ENCODE assay signal across 24 cellular contexts in genomic region chr5:6962256-6962655, GRCh38.
DNase-seq lines count a peak whose midpoint lies in the region; ATAC-seq and TF ChIP-seq lines count a peak whose summit lies in the region.
"Had no signal": no experiment of that assay in that cellular context is flagged by ENCODE, and none has a peak within 500 bp of the region (broad histone marks: within the 10 kb centered on the region; RNA-seq: fewer than 3 reads in every experiment).

No MANE protein-coding gene starts in this region.

- CTCF ChIA-PET in activated CD8-positive, alpha-beta T cell treated with anti-CD3 and anti-CD28 coated beads for 36 hours (lab: Charles Lee), result no interaction called here
- CTCF ChIA-PET in activated CD8-positive, alpha-beta T cell treated with anti-CD3 and anti-CD28 coated beads, Interleukin-2, amount 10 ng/mL, durations not matched to agents 7 days and 5 days (lab: Charles Lee), result no interaction called here
- CTCF ChIA-PET in naive thymus-derived CD4-positive, alpha-beta T cell (lab: Charles Lee), result no interaction called here

- no peaks in the 10 kb centered on the region for H3K27me3 Mint-ChIP-seq in activated CD8-positive, alpha-beta T cell treated with anti-CD3 and anti-CD28 coated beads for 36 hours
- no peaks in the 10 kb centered on the region for H3K27me3 Mint-ChIP-seq in activated CD8-positive, alpha-beta T cell treated with anti-CD3 and anti-CD28 coated beads, Interleukin-2, amount 10 ng/mL, durations not matched to agents 7 days and 5 days (ENCODE audit: low read depth)
- H3K27me3 Mint-ChIP-seq in naive thymus-derived CD4-positive, alpha-beta T cell, result peaks cover 0 to 18% (median 6%) of the 10 kb centered on the region in 5 donors
- H3K27me3 Mint-ChIP-seq: activated naive CD4-positive, alpha-beta T cell treated with anti-CD3 and anti-CD28 coated beads, Interleukin-2, amount 10 ng/mL, durations not matched to agents 7 days and 5 days; IgD-negative memory B cell; natural killer cell treated with Interleukin-12 subunit alpha and Interleukin-12 subunit beta and Interleukin-15 and Interleukin-18, amount 100 ng/mL, for 72 hours; stimulated activated naive B cell treated with anti-CD40 and anti-IgM and Interleukin-4, amounts not matched to agents 10 μg/mL and 1 μg/mL and 100 μg/mL, for 72 hours; T-helper 17 cell had no signal

- H3K36me3 Mint-ChIP-seq in activated CD8-positive, alpha-beta T cell treated with anti-CD3 and anti-CD28 coated beads for 36 hours (ENCODE audit: low read depth), result no peaks in the 10 kb centered on the region
- no peaks in the 10 kb centered on the region for H3K36me3 Mint-ChIP-seq in activated CD8-positive, alpha-beta T cell treated with anti-CD3 and anti-CD28 coated beads, Interleukin-2, amount 10 ng/mL, durations not matched to agents 7 days and 5 days (ENCODE audit: low read depth)
- H3K36me3 Mint-ChIP-seq in naive thymus-derived CD4-positive, alpha-beta T cell, result peaks cover 0 to 9% (median 0%) of the 10 kb centered on the region in 5 donors
- H3K36me3 Mint-ChIP-seq: activated naive CD4-positive, alpha-beta T cell treated with anti-CD3 and anti-CD28 coated beads, Interleukin-2, amount 10 ng/mL, durations not matched to agents 7 days and 5 days; IgD-negative memory B cell; immature natural killer cell; natural killer cell treated with Interleukin-12 subunit alpha and Interleukin-12 subunit beta and Interleukin-15 and Interleukin-18, amount 100 ng/mL, for 72 hours; stimulated activated naive B cell treated with anti-CD40 and anti-IgM and Interleukin-4, amounts not matched to agents 10 μg/mL and 1 μg/mL and 100 μg/mL, for 72 hours had no signal

- H3K4me1 Mint-ChIP-seq in activated CD8-positive, alpha-beta T cell treated with anti-CD3 and anti-CD28 coated beads for 36 hours (ENCODE audit: low read depth), result no peaks in the 10 kb centered on the region
- no peaks in the 10 kb centered on the region for H3K4me1 Mint-ChIP-seq in activated CD8-positive, alpha-beta T cell treated with anti-CD3 and anti-CD28 coated beads, Interleukin-2, amount 10 ng/mL, durations not matched to agents 7 days and 5 days (ENCODE audit: low read depth)
- H3K4me1 Mint-ChIP-seq in naive thymus-derived CD4-positive, alpha-beta T cell, result no peaks in the 10 kb centered on the region
- H3K4me1 Mint-ChIP-seq: activated naive CD4-positive, alpha-beta T cell treated with anti-CD3 and anti-CD28 coated beads, Interleukin-2, amount 10 ng/mL, durations not matched to agents 7 days and 5 days; IgD-negative memory B cell; immature natural killer cell; stimulated activated naive B cell treated with anti-CD40 and anti-IgM and Interleukin-4, amounts not matched to agents 10 μg/mL and 1 μg/mL and 100 μg/mL, for 72 hours; T-helper 17 cell had no signal

- POLR2A ChIA-PET in activated CD8-positive, alpha-beta T cell treated with anti-CD3 and anti-CD28 coated beads for 36 hours (lab: Charles Lee), result no interaction called here
- POLR2A ChIA-PET in activated CD8-positive, alpha-beta T cell treated with anti-CD3 and anti-CD28 coated beads, Interleukin-2, amount 10 ng/mL, durations not matched to agents 7 days and 5 days (lab: Charles Lee), result no interaction called here
- POLR2A ChIA-PET in naive thymus-derived CD4-positive, alpha-beta T cell (lab: Charles Lee), result no interaction called here

- no peak for TF ChIP-seq POLR2A in esophagus muscularis mucosa (IDR thresholded peaks at IDR 0.05; ENCODE audit: low read depth)

- H3K27ac ChIP-seq in esophagus muscularis mucosa (replicated peaks in 1 of 4) (no peak overlapping the region), hepatocyte (no peak overlapping the region)
- no peak overlapping the region for H3K27ac ChIP-seq in naive thymus-derived CD4-positive, alpha-beta T cell (ENCODE audit: low read depth, low read length)
- H3K27ac ChIP-seq: breast epithelium, foreskin keratinocyte, uterus had no signal

- H3K4me3 ChIP-seq in esophagus muscularis mucosa (no peak overlapping the region), hepatocyte (no peak overlapping the region)
- H3K4me3 ChIP-seq in naive thymus-derived CD4-positive, alpha-beta T cell (ENCODE audit: low read length), result no peak overlapping the region
- H3K4me3 ChIP-seq: breast epithelium, uterus had no signal

- H2AFZ ChIP-seq in hepatocyte, result no peak overlapping the region

- H3K4me1 ChIP-seq in esophagus muscularis mucosa (no peaks in the 10 kb centered on the region), hepatocyte (ENCODE audit: insufficient read depth) (no peaks in the 10 kb centered on the region)
- no peaks in the 10 kb centered on the region for H3K4me1 ChIP-seq in naive thymus-derived CD4-positive, alpha-beta T cell (ENCODE audit: control insufficient read depth in 2 of 2, insufficient read depth in 2 of 2, low read length in 2 of 2)
- H3K4me1 ChIP-seq: breast epithelium, foreskin keratinocyte, uterus had no signal

- H3K36me3 ChIP-seq in esophagus muscularis mucosa, result no peaks in the 10 kb centered on the region
- H3K36me3 ChIP-seq in hepatocyte (replicated peaks; ENCODE audit: insufficient read depth, low read depth), result no peaks in the 10 kb centered on the region
- no peaks in the 10 kb centered on the region for H3K36me3 ChIP-seq in naive thymus-derived CD4-positive, alpha-beta T cell (ENCODE audit: control insufficient read depth in 2 of 3, insufficient read depth in 3 of 3, low read length in 3 of 3)
- H3K36me3 ChIP-seq: breast epithelium, uterus had no signal

- no peak for TF ChIP-seq EP300 in esophagus muscularis mucosa (IDR thresholded peaks at IDR 0.05)

- DNase-seq in activated CD8-positive, alpha-beta T cell treated with anti-CD3 and anti-CD28 coated beads for 36 hours, result peak; percentile 2
- no peak for DNase-seq in activated CD8-positive, alpha-beta T cell treated with anti-CD3 and anti-CD28 coated beads, Interleukin-2, amount 10 ng/mL, durations not matched to agents 7 days and 5 days
- DNase-seq in NCI-H524 (lab: John Stamatoyannopoulos, UW) (peak; percentile 50 to 80), esophagus muscularis mucosa (ENCODE audit: extremely low spot score) (peak; percentile 80), NCI-H1436 treated with DMSO at 0.1 percent for 48 hours (lab: John Stamatoyannopoulos, UW) (no peak), hepatocyte (ENCODE audit: low spot score) (no peak)
- DNase-seq in naive thymus-derived CD4-positive, alpha-beta T cell, result no peak
- DNase-seq: activated naive CD4-positive, alpha-beta T cell treated with anti-CD3 and anti-CD28 coated beads, Interleukin-2, amount 10 ng/mL, durations not matched to agents 7 days and 5 days; amniotic stem cell; effector CD8-positive, alpha-beta T cell; erythroblast; foreskin keratinocyte; immature natural killer cell; left ventricle myocardium superior; NCI-H2227 treated with DMSO at 0.1 percent for 48 hours; RPMI8226; stimulated activated CD4-positive, alpha-beta T cell treated with anti-CD3 and anti-CD28 coated beads, Interleukin-4, amount 100 ng/mL, for 1 hour; stimulated activated naive B cell treated with anti-CD40 and anti-IgM and Interleukin-4, amounts not matched to agents 10 μg/mL and 1 μg/mL and 100 μg/mL, for 72 hours; T-helper 17 cell; uterus had no signal

- 63% methylated on average over 4 of the region's 4 CpGs for WGBS in esophagus muscularis mucosa
- 77% methylated on average over 4 of the region's 4 CpGs for WGBS in hepatocyte (ENCODE audit: low lambda C conversion rate, missing lambda C conversion rate)

- H3K9me2 ChIP-seq in hepatocyte (replicated peaks; ENCODE audit: insufficient read depth), result no peaks in the 10 kb centered on the region

- H3K4me2 ChIP-seq in hepatocyte, result no peak overlapping the region

- TF ChIP-seq CTCF in activated CD8-positive, alpha-beta T cell treated with anti-CD3 and anti-CD28 coated beads for 36 hours (IDR thresholded peaks at IDR 0.05), result no peak
- TF ChIP-seq CTCF in esophagus muscularis mucosa (IDR thresholded peaks at IDR 0.05) (no peak), hepatocyte (IDR thresholded peaks at IDR 0.05; ENCODE audit: poor library complexity) (no peak)

- ATAC-seq in activated CD8-positive, alpha-beta T cell treated with anti-CD3 and anti-CD28 coated beads for 36 hours, result no peak
- no peak for ATAC-seq in activated CD8-positive, alpha-beta T cell treated with anti-CD3 and anti-CD28 coated beads, Interleukin-2, amount 10 ng/mL, durations not matched to agents 7 days and 5 days
- no peak for ATAC-seq in GM18873 (IDR thresholded peaks at IDR 0.05; ENCODE audit: low FRiP score, unreplicated experiment)
- ATAC-seq in naive thymus-derived CD4-positive, alpha-beta T cell, result no peak
- ATAC-seq: foreskin keratinocyte; left ventricle myocardium superior; natural killer cell treated with Interleukin-12 subunit alpha and Interleukin-12 subunit beta and Interleukin-15 and Interleukin-18, amount 100 ng/mL, for 72 hours; stimulated activated naive B cell treated with anti-CD40 and anti-IgM and Interleukin-4, amounts not matched to agents 10 μg/mL and 1 μg/mL and 100 μg/mL, for 72 hours; T-helper 17 cell had no signal

- H3K27me3 ChIP-seq in esophagus muscularis mucosa (no peaks in the 10 kb centered on the region), hepatocyte (no peaks in the 10 kb centered on the region)
- H3K27me3 ChIP-seq in naive thymus-derived CD4-positive, alpha-beta T cell (ENCODE audit: control insufficient read depth in 2 of 2, insufficient read depth in 2 of 2, low read length in 2 of 2), result no peaks in the 10 kb centered on the region
- H3K27me3 ChIP-seq: breast epithelium, foreskin keratinocyte, uterus had no signal

- no peaks in the 10 kb centered on the region for H3K79me2 ChIP-seq in hepatocyte

- peaks cover 2% of the 10 kb centered on the region for H3K9me3 Mint-ChIP-seq in activated CD8-positive, alpha-beta T cell treated with anti-CD3 and anti-CD28 coated beads for 36 hours
- H3K9me3 Mint-ChIP-seq in activated CD8-positive, alpha-beta T cell treated with anti-CD3 and anti-CD28 coated beads, Interleukin-2, amount 10 ng/mL, durations not matched to agents 7 days and 5 days (ENCODE audit: insufficient read depth), result peaks cover 4% of the 10 kb centered on the region
- peaks cover 0 to 12% (median 6%) of the 10 kb centered on the region in 11 donors for H3K9me3 Mint-ChIP-seq in naive thymus-derived CD4-positive, alpha-beta T cell
- H3K9me3 Mint-ChIP-seq: natural killer cell treated with Interleukin-12 subunit alpha and Interleukin-12 subunit beta and Interleukin-15 and Interleukin-18, amount 100 ng/mL, for 72 hours had no signal

- no peak overlapping the region for H3K27ac Mint-ChIP-seq in activated CD8-positive, alpha-beta T cell treated with anti-CD3 and anti-CD28 coated beads for 36 hours
- no peak overlapping the region for H3K27ac Mint-ChIP-seq in activated CD8-positive, alpha-beta T cell treated with anti-CD3 and anti-CD28 coated beads, Interleukin-2, amount 10 ng/mL, durations not matched to agents 7 days and 5 days
- H3K27ac Mint-ChIP-seq in naive thymus-derived CD4-positive, alpha-beta T cell, result no peak overlapping the region
- H3K27ac Mint-ChIP-seq: activated naive CD4-positive, alpha-beta T cell treated with anti-CD3 and anti-CD28 coated beads, Interleukin-2, amount 10 ng/mL, durations not matched to agents 7 days and 5 days; IgD-negative memory B cell; immature natural killer cell; natural killer cell treated with Interleukin-12 subunit alpha and Interleukin-12 subunit beta and Interleukin-15 and Interleukin-18, amount 100 ng/mL, for 72 hours; stimulated activated naive B cell treated with anti-CD40 and anti-IgM and Interleukin-4, amounts not matched to agents 10 μg/mL and 1 μg/mL and 100 μg/mL, for 72 hours; T-helper 17 cell had no signal

- H3K9me3 ChIP-seq in esophagus muscularis mucosa (no peaks in the 10 kb centered on the region), hepatocyte (ENCODE audit: low read depth) (no peaks in the 10 kb centered on the region)
- H3K9me3 ChIP-seq in naive thymus-derived CD4-positive, alpha-beta T cell (ENCODE audit: control insufficient read depth in 2 of 3, low read length in 3 of 3), result no peaks in the 10 kb centered on the region
- H3K9me3 ChIP-seq: breast epithelium, uterus had no signal

- no peak overlapping the region for H3K4me3 Mint-ChIP-seq in activated CD8-positive, alpha-beta T cell treated with anti-CD3 and anti-CD28 coated beads for 36 hours
- no peak overlapping the region for H3K4me3 Mint-ChIP-seq in activated CD8-positive, alpha-beta T cell treated with anti-CD3 and anti-CD28 coated beads, Interleukin-2, amount 10 ng/mL, durations not matched to agents 7 days and 5 days
- no peak overlapping the region for H3K4me3 Mint-ChIP-seq in naive thymus-derived CD4-positive, alpha-beta T cell
- H3K4me3 Mint-ChIP-seq: activated naive CD4-positive, alpha-beta T cell treated with anti-CD3 and anti-CD28 coated beads, Interleukin-2, amount 10 ng/mL, durations not matched to agents 7 days and 5 days; IgD-negative memory B cell; immature natural killer cell; natural killer cell treated with Interleukin-12 subunit alpha and Interleukin-12 subunit beta and Interleukin-15 and Interleukin-18, amount 100 ng/mL, for 72 hours; stimulated activated naive B cell treated with anti-CD40 and anti-IgM and Interleukin-4, amounts not matched to agents 10 μg/mL and 1 μg/mL and 100 μg/mL, for 72 hours; T-helper 17 cell had no signal

- no peaks in the 10 kb centered on the region for H4K20me1 ChIP-seq in hepatocyte (ENCODE audit: insufficient read depth, poor library complexity, severe bottlenecking)

- intact Hi-C loops in activated CD8-positive, alpha-beta T cell treated with anti-CD3 and anti-CD28 coated beads for 36 hours (cut with micrococcal nuclease), result no loop called here
- intact Hi-C loops in esophagus muscularis mucosa (cut with DNase I), result no loop called here
- intact Hi-C loops in naive thymus-derived CD4-positive, alpha-beta T cell (cut with micrococcal nuclease), result no loop called here

Comparison
In these comparisons a context has a peak if more than half of its experiments do, and no peak if none do; other contexts are left out.
1. DNase-seq: peak in activated CD8-positive, alpha-beta T cell treated with anti-CD3 and anti-CD28 coated beads for 36 hours (single experiment), NCI-H524 (2 of 2) and esophagus muscularis mucosa (single experiment); none in activated CD8-positive, alpha-beta T cell treated with anti-CD3 and anti-CD28 coated beads, Interleukin-2, amount 10 ng/mL, durations not matched to agents 7 days and 5 days (single experiment), NCI-H1436 treated with DMSO at 0.1 percent for 48 hours (single experiment), hepatocyte (single experiment) and naive thymus-derived CD4-positive, alpha-beta T cell (0 of 9).